Comparison of ENCODE assay signal across 9 cellular contexts in genomic region chr11:112666253-112666652, GRCh38.
"Had no signal": no experiment of that assay in that cellular context is flagged by ENCODE, and none has a peak within 500 bp of the region (broad histone marks: within the 10 kb centered on the region; RNA-seq: fewer than 3 reads in every experiment).

No MANE protein-coding gene starts in this region.

- FAIRE-seq: H1, H54, K562 had no signal

- ATAC-seq: K562 had no signal

- H3K27ac ChIP-seq: GM23248, HL-60 had no signal

- DNase-seq: GM23248, H9, HCEC 1CT, IMR-90, KG1 had no signal

- H2AFZ ChIP-seq: GM23248 had no signal

- H3K9ac ChIP-seq: GM23248 had no signal

- H3K4me3 ChIP-seq: GM23248, K562 had no signal
